Comparison of ENCODE assay signal across 33 cellular contexts in genomic region chrX:153515435-153515834, GRCh38. TPM values are rescaled to one million over a fixed set of nuclear protein-coding genes. Genes with fewer than 3 reads are reported as not detected.
"Had no signal": no experiment of that assay in that cellular context is flagged by ENCODE, and none has a peak within 500 bp of the region (broad histone marks: within the 10 kb centered on the region; RNA-seq: fewer than 3 reads in every experiment).

No MANE protein-coding gene starts in this region.

- H3K27ac ChIP-seq: neural progenitor cell, ovary, parathyroid adenoma, psoas muscle, skin epidermis, spleen, suprapubic skin, testis, tibial artery, transverse colon, upper lobe of left lung, vagina had no signal

- H3K36me3 Mint-ChIP-seq: natural killer cell; neural progenitor cell; stimulated activated memory B cell treated with anti-CD40 and anti-IgM and Interleukin-4, amounts not matched to agents 10 μg/mL and 1 μg/mL and 100 μg/mL, for 72 hours had no signal

- H3K9me3 Mint-ChIP-seq: natural killer cell; stimulated activated memory B cell treated with anti-CD40 and anti-IgM and Interleukin-4, amounts not matched to agents 10 μg/mL and 1 μg/mL and 100 μg/mL, for 72 hours; stimulated activated naive CD8-positive, alpha-beta T cell treated with anti-CD3 and anti-CD28 coated beads, Interleukin-15, amount 100 ng/mL, for 72 hours had no signal

- H3K4me3 Mint-ChIP-seq: natural killer cell; stimulated activated memory B cell treated with anti-CD40 and anti-IgM and Interleukin-4, amounts not matched to agents 10 μg/mL and 1 μg/mL and 100 μg/mL, for 72 hours; stimulated activated naive CD8-positive, alpha-beta T cell treated with anti-CD3 and anti-CD28 coated beads, Interleukin-15, amount 100 ng/mL, for 72 hours had no signal

- H3K4me2 ChIP-seq: neural progenitor cell, smooth muscle cell had no signal

- H3K4me3 ChIP-seq: neural progenitor cell, ovary, psoas muscle, skin epidermis, smooth muscle cell, spleen, suprapubic skin, testis, tibial artery, transverse colon, upper lobe of left lung, vagina had no signal

- DNase-seq: natural killer cell; occipital lobe; ovary; posterior cingulate gyrus; psoas muscle; right cardiac atrium; spleen; stimulated activated CD4-positive, alpha-beta T cell treated with anti-CD3 and anti-CD28 coated beads, Interleukin-12 subunit alpha, Interleukin-12 subunit beta, amount 100 ng/mL, for 4 hours; stimulated activated CD4-positive, alpha-beta T cell treated with anti-CD3 and anti-CD28 coated beads, Interleukin-1b, Interleukin-23, amount 100 ng/mL, for 48 hours; stimulated activated CD4-positive, alpha-beta T cell treated with anti-CD3 and anti-CD28 coated beads, Interleukin-4, amount 100 ng/mL, for 1 hour; stimulated activated CD4-positive, alpha-beta T cell treated with anti-CD3 and anti-CD28 coated beads, Interleukin-4, amount 100 ng/mL, for 4 hours; stimulated activated CD8-positive, alpha-beta memory T cell treated with anti-CD3 and anti-CD28 coated beads, Interleukin-4, amount 100 ng/mL, for 48 hours; stimulated activated naive CD4-positive, alpha-beta T cell; stimulated activated naive CD8-positive, alpha-beta T cell treated with anti-CD3 and anti-CD28 coated beads, Interleukin-15, amount 100 ng/mL, for 72 hours; stimulated activated naive CD8-positive, alpha-beta T cell treated with anti-CD3 and anti-CD28 coated beads, Interleukin-15, Interleukin-2, amounts not matched to agents 100 U/mL and 50 U/mL, for 24 hours; substantia nigra; testis; tibial artery; transverse colon had no signal

- H3K9ac ChIP-seq: neural progenitor cell, parathyroid adenoma had no signal

- H3K36me3 ChIP-seq: neural progenitor cell, ovary, spleen, suprapubic skin, tibial artery, transverse colon, upper lobe of left lung, vagina had no signal

- H3K27ac Mint-ChIP-seq: natural killer cell; nephron; progenitor cell of endocrine pancreas; stimulated activated memory B cell treated with anti-CD40 and anti-IgM and Interleukin-4, amounts not matched to agents 10 μg/mL and 1 μg/mL and 100 μg/mL, for 72 hours; stimulated activated naive CD8-positive, alpha-beta T cell treated with anti-CD3 and anti-CD28 coated beads, Interleukin-15, amount 100 ng/mL, for 72 hours had no signal

- H2AFZ ChIP-seq: neural progenitor cell, parathyroid adenoma had no signal

- ATAC-seq: natural killer cell; psoas muscle; right cardiac atrium; sciatic nerve; stimulated activated memory B cell treated with anti-CD40 and anti-IgM and Interleukin-4, amounts not matched to agents 10 μg/mL and 1 μg/mL and 100 μg/mL, for 72 hours; stimulated activated naive CD8-positive, alpha-beta T cell treated with anti-CD3 and anti-CD28 coated beads, Interleukin-15, amount 100 ng/mL, for 72 hours; stimulated activated naive CD8-positive, alpha-beta T cell treated with anti-CD3 and anti-CD28 coated beads, Interleukin-15, Interleukin-2, amounts not matched to agents 100 U/mL and 50 U/mL, for 24 hours had no signal

- H3K79me2 ChIP-seq: parathyroid adenoma had no signal

- H3K4me1 Mint-ChIP-seq: natural killer cell; nephron; stimulated activated memory B cell treated with anti-CD40 and anti-IgM and Interleukin-4, amounts not matched to agents 10 μg/mL and 1 μg/mL and 100 μg/mL, for 72 hours had no signal

- H3K9me3 ChIP-seq: ovary, psoas muscle, spleen, suprapubic skin, testis, tibial artery, transverse colon, upper lobe of left lung, vagina had no signal

- H3K27me3 ChIP-seq: ovary, testis, vagina had no signal

- H3K4me1 ChIP-seq: neural progenitor cell, parathyroid adenoma, psoas muscle, testis, transverse colon, vagina had no signal

RNA-seq across cellular contexts. Expression of gene ATP2B3, which starts 2.0 kb away (rescaled TPM):
- total RNA-seq: natural killer cell, osteoblast, right cardiac atrium, suprapubic skin, transverse colon, ureter had no signal
- polyA plus RNA-seq: spleen had no signal

RNA-seq across cellular contexts. Expression of gene BGN, which starts 20.7 kb away (rescaled TPM):
- total RNA-seq: natural killer cell had no signal
- polyA plus RNA-seq: neural cell had no signal
